14 cellular contexts compared by ENCODE assay signal in the genomic region with DNA sequence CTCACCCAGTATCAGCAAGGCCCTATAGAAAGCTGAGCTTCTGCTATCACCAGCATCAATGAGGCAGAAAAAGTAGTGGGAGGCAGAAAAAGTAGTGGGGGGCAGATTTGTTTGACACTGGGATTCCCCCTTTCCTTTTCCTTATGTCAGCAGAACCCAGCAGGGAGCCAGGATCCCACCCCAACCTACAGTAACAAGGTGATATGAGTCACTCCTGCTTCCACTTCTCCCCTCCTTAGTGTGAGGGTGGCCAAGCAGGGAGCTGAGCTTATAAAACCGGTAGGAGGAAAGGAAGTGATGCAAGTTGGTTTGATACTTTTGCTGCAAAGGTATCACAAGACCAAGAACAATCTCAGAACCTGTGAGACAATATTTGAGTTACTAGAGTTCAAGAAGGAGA.
A peak's percentile ranks its signal among the peaks of the same experiment; 100 is the strongest.
DNase-seq lines count a peak whose midpoint lies in the region; ATAC-seq and TF ChIP-seq lines count a peak whose summit lies in the region.
"Had no signal": no experiment of that assay in that cellular context is flagged by ENCODE, and none has a peak within 500 bp of the region (broad histone marks: within the 10 kb centered on the region; RNA-seq: fewer than 3 reads in every experiment).

No MANE protein-coding gene starts in this region.

- peaks cover 8% of the 10 kb centered on the region for H3K9me3 Mint-ChIP-seq in activated CD4-positive, alpha-beta T cell treated with anti-CD3 and anti-CD28 coated beads for 36 hours (ENCODE audit: low read depth)
- H3K9me3 Mint-ChIP-seq in activated CD4-positive, alpha-beta T cell treated with anti-CD3 and anti-CD28 coated beads, Interleukin-2, amount 10 ng/mL, durations not matched to agents 7 days and 5 days = peaks cover 12% of the 10 kb centered on the region
- H3K9me3 Mint-ChIP-seq in nephron progenitor cell = peaks cover 27% of the 10 kb centered on the region

- no peaks in the 10 kb centered on the region for H3K27me3 Mint-ChIP-seq in activated CD4-positive, alpha-beta T cell treated with anti-CD3 and anti-CD28 coated beads for 36 hours
- no peaks in the 10 kb centered on the region for H3K27me3 Mint-ChIP-seq in activated CD4-positive, alpha-beta T cell treated with anti-CD3 and anti-CD28 coated beads, Interleukin-2, amount 10 ng/mL, durations not matched to agents 7 days and 5 days
- H3K27me3 Mint-ChIP-seq in nephron progenitor cell (ENCODE audit: low read depth, poor library complexity) = peaks cover 4% of the 10 kb centered on the region
- H3K27me3 Mint-ChIP-seq: CD8-positive, alpha-beta memory T cell had no signal

- peaks cover 10% of the 10 kb centered on the region for H3K4me1 Mint-ChIP-seq in activated CD4-positive, alpha-beta T cell treated with anti-CD3 and anti-CD28 coated beads for 36 hours
- no peaks in the 10 kb centered on the region for H3K4me1 Mint-ChIP-seq in activated CD4-positive, alpha-beta T cell treated with anti-CD3 and anti-CD28 coated beads, Interleukin-2, amount 10 ng/mL, durations not matched to agents 7 days and 5 days
- no peaks in the 10 kb centered on the region for H3K4me1 Mint-ChIP-seq in nephron progenitor cell
- H3K4me1 Mint-ChIP-seq: CD8-positive, alpha-beta memory T cell had no signal

- POLR2A ChIA-PET in activated CD4-positive, alpha-beta T cell treated with anti-CD3 and anti-CD28 coated beads for 36 hours (lab: Charles Lee) = no interaction called here
- POLR2A ChIA-PET in activated CD4-positive, alpha-beta T cell treated with anti-CD3 and anti-CD28 coated beads, Interleukin-2, amount 10 ng/mL, durations not matched to agents 7 days and 5 days (lab: Charles Lee) = no interaction called here

- in situ Hi-C loops in Caki2 (cut with HindIII; ENCODE audit: low pct_unique_long_range_greater_than_20kb, low sequenced_read_pairs) = no loop called here

- ATAC-seq in activated CD4-positive, alpha-beta T cell treated with anti-CD3 and anti-CD28 coated beads for 36 hours = no peak
- no peak for ATAC-seq in GM21576 (IDR thresholded peaks at IDR 0.05; ENCODE audit: unreplicated experiment)

- H3K27ac Mint-ChIP-seq in activated CD4-positive, alpha-beta T cell treated with anti-CD3 and anti-CD28 coated beads for 36 hours = no peak overlapping the region
- no peak overlapping the region for H3K27ac Mint-ChIP-seq in activated CD4-positive, alpha-beta T cell treated with anti-CD3 and anti-CD28 coated beads, Interleukin-2, amount 10 ng/mL, durations not matched to agents 7 days and 5 days
- no peak overlapping the region for H3K27ac Mint-ChIP-seq in nephron progenitor cell
- H3K27ac Mint-ChIP-seq: CD8-positive, alpha-beta memory T cell had no signal

- intact Hi-C loops in activated CD4-positive, alpha-beta T cell treated with anti-CD3 and anti-CD28 coated beads for 36 hours (cut with DNase I, micrococcal nuclease) = no loop called here

- TF ChIP-seq CTCF in nephron progenitor cell (IDR thresholded peaks at IDR 0.05) = no peak

- CTCF ChIA-PET in activated CD4-positive, alpha-beta T cell treated with anti-CD3 and anti-CD28 coated beads for 36 hours (lab: Charles Lee) = interaction anchor here (0.6 to 0.7 kb wide), 2 partner anchors 10 to 25 kb away, joined by 3 read pairs; no protein-coding TSS in a partner anchor
- CTCF ChIA-PET in activated CD4-positive, alpha-beta T cell treated with anti-CD3 and anti-CD28 coated beads, Interleukin-2, amount 10 ng/mL, durations not matched to agents 7 days and 5 days (lab: Charles Lee) = interaction anchor here (0.9 kb wide), 1 partner anchor 15 kb away, joined by 3 read pairs; no protein-coding TSS in a partner anchor

- peak; percentile 9 for DNase-seq in activated CD4-positive, alpha-beta T cell treated with anti-CD3 and anti-CD28 coated beads for 36 hours
- DNase-seq in activated CD4-positive, alpha-beta T cell treated with anti-CD3 and anti-CD28 coated beads, Interleukin-2, amount 10 ng/mL, durations not matched to agents 7 days and 5 days = no peak
- DNase-seq in Caki2 (ENCODE audit: low read depth) = peak; percentile 10
- peak; percentile 36 for DNase-seq in HT1080 (ENCODE audit: low read depth)
- peak; percentile 15 for DNase-seq in kidney tubule cell (ENCODE audit: low spot score)
- DNase-seq in activated T-cell treated with anti-CD3 and anti-CD28 coated beads, Interleukin-2, amount 50 U/mL, for 48 hours = no peak
- DNase-seq in nephron progenitor cell = no peak
- DNase-seq: AML-193; Caco-2; CD8-positive, alpha-beta memory T cell; DMS 273 treated with DMSO at 0.1 percent for 48 hours; HCEC 1CT; IMR-90 had no signal

- H3K4me3 Mint-ChIP-seq in activated CD4-positive, alpha-beta T cell treated with anti-CD3 and anti-CD28 coated beads for 36 hours = no peak overlapping the region
- H3K4me3 Mint-ChIP-seq in activated CD4-positive, alpha-beta T cell treated with anti-CD3 and anti-CD28 coated beads, Interleukin-2, amount 10 ng/mL, durations not matched to agents 7 days and 5 days = no peak overlapping the region
- H3K4me3 Mint-ChIP-seq in nephron progenitor cell = no peak overlapping the region
- H3K4me3 Mint-ChIP-seq: CD8-positive, alpha-beta memory T cell had no signal

- H3K36me3 Mint-ChIP-seq in activated CD4-positive, alpha-beta T cell treated with anti-CD3 and anti-CD28 coated beads for 36 hours (ENCODE audit: low read depth) = peaks cover 22% of the 10 kb centered on the region
- peaks cover 22% of the 10 kb centered on the region for H3K36me3 Mint-ChIP-seq in activated CD4-positive, alpha-beta T cell treated with anti-CD3 and anti-CD28 coated beads, Interleukin-2, amount 10 ng/mL, durations not matched to agents 7 days and 5 days (ENCODE audit: low read depth)
- H3K36me3 Mint-ChIP-seq in nephron progenitor cell (ENCODE audit: low read depth) = peaks cover 60% of the 10 kb centered on the region

Comparison
In these comparisons a context has a peak if more than half of its experiments do, and no peak if none do; other contexts are left out.
1. DNase-seq: peak in activated CD4-positive, alpha-beta T cell treated with anti-CD3 and anti-CD28 coated beads for 36 hours (single experiment), Caki2 (single experiment), HT1080 (single experiment) and kidney tubule cell (single experiment); none in activated CD4-positive, alpha-beta T cell treated with anti-CD3 and anti-CD28 coated beads, Interleukin-2, amount 10 ng/mL, durations not matched to agents 7 days and 5 days (single experiment), activated T-cell treated with anti-CD3 and anti-CD28 coated beads, Interleukin-2, amount 50 U/mL, for 48 hours (0 of 2) and nephron progenitor cell (single experiment).